In the genomic region with DNA sequence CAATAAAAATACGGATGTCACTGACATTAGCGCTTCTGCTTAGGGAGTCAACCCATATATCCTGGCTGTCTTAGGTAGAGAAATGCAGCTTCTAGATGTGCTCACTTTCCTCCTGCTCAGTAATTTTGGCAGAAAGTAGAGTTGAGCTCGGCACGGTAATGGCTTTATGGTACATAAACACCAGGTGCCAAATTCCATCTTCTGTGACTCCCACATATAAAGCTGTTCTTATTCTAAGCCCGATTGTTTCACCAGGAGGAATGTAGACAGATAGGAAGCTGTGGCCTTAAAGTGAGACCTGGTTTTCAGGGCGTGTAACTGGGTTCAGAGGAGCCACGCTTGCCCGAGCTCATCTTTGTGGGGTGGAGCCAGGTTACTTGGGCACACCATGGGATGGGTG, we compare ENCODE assay signal across 16 cellular contexts.
DNase-seq lines count a peak whose midpoint lies in the region; ATAC-seq and TF ChIP-seq lines count a peak whose summit lies in the region.
"Had no signal": no experiment of that assay in that cellular context is flagged by ENCODE, and none has a peak within 500 bp of the region (broad histone marks: within the 10 kb centered on the region; RNA-seq: fewer than 3 reads in every experiment).

No MANE protein-coding gene starts in this region.

- dilution Hi-C loops in mammary epithelial cell (cut with HindIII; ENCODE audit: low sequenced_read_pairs) = no loop called here

- H4K91ac ChIP-seq in mesenchymal stem cell (ENCODE audit: low read length) = no peak overlapping the region

- H3K14ac ChIP-seq in mesenchymal stem cell (ENCODE audit: low read length in 2 of 2) = no peak overlapping the region

- peak overlapping the region; percentile 20 for H2BK15ac ChIP-seq in mesenchymal stem cell (ENCODE audit: low read depth, poor library complexity, severe bottlenecking)

- no peaks in the 10 kb centered on the region for H3K79me1 ChIP-seq in mesenchymal stem cell (replicated peaks; ENCODE audit: low read length, poor library complexity, severe bottlenecking)

- no peak overlapping the region for H4K8ac ChIP-seq in mesenchymal stem cell (ENCODE audit: low read length)

- no peak for TF ChIP-seq POLR2A in breast epithelium (IDR thresholded peaks at IDR 0.05)

- no TSS peak for BruUV-seq in mammary epithelial cell (replicated peaks; lab: Mats Ljungman, UMichigan)

- no peak overlapping the region for H2BK120ac ChIP-seq in mesenchymal stem cell (ENCODE audit: low read depth, low read length)

- H3K4me2 ChIP-seq in mammary epithelial cell (ENCODE audit: insufficient read depth, low read depth, low read length) (no peak overlapping the region), mesenchymal stem cell (ENCODE audit: low read length, poor library complexity, severe bottlenecking) (no peak overlapping the region)
- H3K4me2 ChIP-seq: GM23338 had no signal

- ATAC-seq in esophagus mucosa (peak; percentile 88), HG03095 (IDR thresholded peaks at IDR 0.05; ENCODE audit: unreplicated experiment) (no peak), GM18502 (IDR thresholded peaks at IDR 0.05; ENCODE audit: poor library complexity, unreplicated experiment) (no peak)
- ATAC-seq: GM12878, GM23338, HepG2 had no signal

- H3K18ac ChIP-seq in mesenchymal stem cell (ENCODE audit: low read depth in 1 of 2, low read length in 2 of 2) = no peak overlapping the region

- H3K9ac ChIP-seq in mammary epithelial cell (ENCODE audit: insufficient read depth, low read length) (no peak overlapping the region), mesenchymal stem cell (ENCODE audit: low read length) (no peak overlapping the region)

- no peak overlapping the region for H3K23ac ChIP-seq in mesenchymal stem cell (ENCODE audit: low read length in 2 of 2)

- H3K4me3 ChIP-seq in mammary epithelial cell (replicated peaks in 1 of 3; ENCODE audit: insufficient read depth in 1 of 3, low read depth in 2 of 3, low read length in 3 of 3) (no peak overlapping the region), breast epithelium (no peak overlapping the region), mesenchymal stem cell (ENCODE audit: insufficient read depth in 1 of 2, low read depth in 1 of 2, low read length in 2 of 2) (no peak overlapping the region)
- H3K4me3 ChIP-seq: GM12878, GM23338 had no signal

- intact Hi-C loops in mammary epithelial cell (cut with micrococcal nuclease) = no loop called here
- intact Hi-C loops in breast epithelium (cut with DNase I; ENCODE audit: low total_unique reads) = no loop called here

- peaks cover 8% of the 10 kb centered on the region for H3K4me1 ChIP-seq in mammary epithelial cell (ENCODE audit: insufficient read depth, low read length)
- H3K4me1 ChIP-seq in breast epithelium = no peaks in the 10 kb centered on the region
- peaks cover 4% of the 10 kb centered on the region for H3K4me1 ChIP-seq in mesenchymal stem cell (ENCODE audit: control insufficient read depth, insufficient read depth, low read depth, low read length)

- CTCF ChIA-PET in mammary epithelial cell (lab: Charles Lee; ENCODE audit: low non-redundant PET) = interaction anchor here (0.5 to 0.9 kb wide), 2 partner anchors 197 to 366 kb away, joined by 3 read pairs; no protein-coding TSS in a partner anchor

- in situ Hi-C loops in mammary epithelial cell (cut with MboI; ENCODE audit: low sequenced_read_pairs in 2 of 2) = no loop called here

- no peaks in the 10 kb centered on the region for H3K79me2 ChIP-seq in mammary epithelial cell (ENCODE audit: insufficient read depth, low read length)

- WGBS in mammary epithelial cell (ENCODE audit: low coverage, missing lambda C conversion rate) = 29% methylated on average over 8 of the region's 8 CpGs
- 92% methylated on average over 8 of the region's 8 CpGs for WGBS in mesenchymal stem cell

- H2BK5ac ChIP-seq in mesenchymal stem cell (ENCODE audit: low read depth, low read length, poor library complexity, severe bottlenecking) = no peak overlapping the region

- H3K9me3 ChIP-seq in mammary epithelial cell (replicated peaks; ENCODE audit: insufficient read depth, low read length) (no peaks in the 10 kb centered on the region), breast epithelium (no peaks in the 10 kb centered on the region), mesenchymal stem cell (ENCODE audit: control insufficient read depth, low read length) (no peaks in the 10 kb centered on the region)

- H2AFZ ChIP-seq in mammary epithelial cell (ENCODE audit: low read depth, low read length) (peak overlapping the region; percentile 30), mesenchymal stem cell (ENCODE audit: low read depth, low read length) (no peak overlapping the region)

- peak; percentile 26 for DNase-seq in mammary epithelial cell
- no peak for DNase-seq in breast epithelium (ENCODE audit: low spot score in 2 of 2)
- no peak for DNase-seq in mesenchymal stem cell
- no peak for DNase-seq in NCI-H345 (lab: John Stamatoyannopoulos, UW)
- DNase-seq: 8988T; ACHN; Calu3; CD4-positive, alpha-beta T cell; DMS 273 treated with DMSO at 0.1 percent for 48 hours; H7 had no signal

- H3K27ac ChIP-seq in mammary epithelial cell (ENCODE audit: insufficient read depth, low read depth, low read length) (no peak overlapping the region), breast epithelium (no peak overlapping the region), mesenchymal stem cell (ENCODE audit: low read length, poor library complexity, severe bottlenecking) (no peak overlapping the region)

- TF ChIP-seq CTCF in mammary epithelial cell (conservative IDR thresholded peaks at IDR 0.05 in 1 of 2, IDR thresholded peaks at IDR 0.05 in 1 of 2; ENCODE audit: extremely low read depth in 1 of 2, insufficient read depth in 1 of 2, low read depth in 1 of 2, low read length in 2 of 2) (no peak), breast epithelium (IDR thresholded peaks at IDR 0.05) (no peak)

- H3K36me3 ChIP-seq in mammary epithelial cell (ENCODE audit: insufficient read depth, low read length) (no peaks in the 10 kb centered on the region), breast epithelium (no peaks in the 10 kb centered on the region), mesenchymal stem cell (ENCODE audit: control insufficient read depth in 1 of 2, insufficient read depth in 2 of 2, low read depth in 1 of 2, low read length in 2 of 2) (no peaks in the 10 kb centered on the region)

- no peak overlapping the region for H2BK12ac ChIP-seq in mesenchymal stem cell (ENCODE audit: low read length in 2 of 2)

- H4K20me1 ChIP-seq in mammary epithelial cell (ENCODE audit: insufficient read depth, low read length) = no peaks in the 10 kb centered on the region

- no peak overlapping the region for H2AK5ac ChIP-seq in mesenchymal stem cell (ENCODE audit: low read length, severe bottlenecking)

- H3K4ac ChIP-seq in mesenchymal stem cell (ENCODE audit: low read depth in 1 of 2, low read length in 2 of 2) = no peak overlapping the region

- no peaks in the 10 kb centered on the region for H3K27me3 ChIP-seq in mammary epithelial cell (ENCODE audit: insufficient read depth, low read length)
- no peaks in the 10 kb centered on the region for H3K27me3 ChIP-seq in breast epithelium
- H3K27me3 ChIP-seq in mesenchymal stem cell (ENCODE audit: control insufficient read depth in 1 of 2, insufficient read depth in 1 of 2, low read length in 2 of 2) = peaks cover 0 to 6% of the 10 kb centered on the region in 2 experiments
